ENCODE assay signal across 8 cellular contexts in genomic region chr7:120987683-120988590, GRCh38. TPM values are rescaled to one million over a fixed set of nuclear protein-coding genes. Genes with fewer than 3 reads are reported as not detected.
A peak's percentile ranks its signal among the peaks of the same experiment; 100 is the strongest.
DNase-seq lines count a peak whose midpoint lies in the region; ATAC-seq, FAIRE-seq and TF ChIP-seq lines count a peak whose summit lies in the region.

No MANE protein-coding gene starts in this region.

- H3K36me3 ChIP-seq in GM06990 (ENCODE audit: control insufficient read depth, insufficient read depth, low read length): no peaks in the 10 kb centered on the region
- H3K36me3 ChIP-seq in cardiac muscle cell: no peaks in the 10 kb centered on the region
- no peaks in the 10 kb centered on the region for H3K36me3 ChIP-seq in pancreas
- H3K36me3 ChIP-seq in thyroid gland: no peaks in the 10 kb centered on the region

- no peaks in the 10 kb centered on the region for H3K9me3 Mint-ChIP-seq in activated naive CD8-positive, alpha-beta T cell treated with anti-CD3 and anti-CD28 coated beads, Interleukin-2, amount 10 ng/mL, durations not matched to agents 7 days and 5 days

- WGBS in pancreas, 2 donors: 2 to 4% methylated on average over 12 of the region's 12 CpGs
- 1 to 2% methylated on average over 11 to 12 of the region's 12 CpGs for WGBS in thyroid gland, 2 donors

- H3K27ac ChIP-seq in cardiac muscle cell (peak overlapping the region; percentile 0), pancreas (peak overlapping the region in 2 of 4 donors; percentile 25 to 60), thyroid gland (peak overlapping the region; percentile 26 to 87 (median 74))

- peak; percentile 45 for DNase-seq in GM06990 (ENCODE audit: extremely low read depth, insufficient read length)
- peak; percentile 91 for DNase-seq in NB4 (ENCODE audit: low read depth)
- DNase-seq in SKM-1 treated with dmso at 0.1 percent for 144 hours (lab: John Stamatoyannopoulos, UW; ENCODE audit: unreplicated experiment): peak; percentile 80
- peak; percentile 84 for DNase-seq in activated naive CD8-positive, alpha-beta T cell treated with anti-CD3 and anti-CD28 coated beads, Interleukin-2, amount 10 ng/mL, durations not matched to agents 7 days and 5 days
- peak; percentile 83 to 96 for DNase-seq in cardiac muscle cell (ENCODE audit: low read depth in 1 of 2, low spot score in 1 of 2)
- DNase-seq in pancreas: peak; percentile 70 to 89 (median 84)
- peak; percentile 89 for DNase-seq in thyroid gland

- POLR2A ChIA-PET in activated naive CD8-positive, alpha-beta T cell treated with anti-CD3 and anti-CD28 coated beads, Interleukin-2, amount 10 ng/mL, durations not matched to agents 7 days and 5 days (lab: Charles Lee): interaction anchor here (1.3 kb wide), 1 partner anchor 94 kb away, joined by 4 read pairs; no protein-coding TSS in a partner anchor

- intact Hi-C loops in pancreas (cut with DNase I) (loop anchor here in 2 of 3 donors (2.0 to 10.0 kb wide), 2 partner anchors 95 to 97 kb away; no protein-coding TSS in a partner anchor), thyroid gland (cut with DNase I) (loop anchor here (5.0 kb wide), 2 partner anchors 94 to 119 kb away; no protein-coding TSS in a partner anchor)

- TF ChIP-seq CTCF in GM06990 (IDR thresholded peaks at IDR 0.05; ENCODE audit: insufficient read depth, low read length, poor library complexity, severe bottlenecking) (peak; percentile 98), NB4 (IDR thresholded peaks at IDR 0.05; ENCODE audit: low read depth, low read length) (peak; percentile 97), cardiac muscle cell (IDR thresholded peaks at IDR 0.05; ENCODE audit: low read depth, low read length) (peak; percentile 97), pancreas (IDR thresholded peaks at IDR 0.05) (peak; percentile 73 to 95 (median 93)), thyroid gland (IDR thresholded peaks at IDR 0.05) (peak; percentile 77 to 92 (median 84))

- ATAC-seq in HG02571 (IDR thresholded peaks at IDR 0.05; ENCODE audit: unreplicated experiment): peak; percentile 93
- ATAC-seq in activated naive CD8-positive, alpha-beta T cell treated with anti-CD3 and anti-CD28 coated beads, Interleukin-2, amount 10 ng/mL, durations not matched to agents 7 days and 5 days (ENCODE audit: low read depth): peak; percentile 95
- ATAC-seq in pancreas: peak; percentile 92 to 96 (median 94)

- TF ChIP-seq POLR2A in NB4 (IDR thresholded peaks at IDR 0.05; ENCODE audit: extremely low read depth, insufficient read length) (no peak), thyroid gland (IDR thresholded peaks at IDR 0.05) (no peak)

- peak; percentile 81 for FAIRE-seq in pancreas (lab: Jason Lieb, UNC)

- H3K4me3 ChIP-seq in GM06990 (replicated peaks; ENCODE audit: low read depth, low read length) (peak overlapping the region; percentile 44), NB4 (ENCODE audit: low read depth, low read length) (peak overlapping the region; percentile 39), cardiac muscle cell (peak overlapping the region; percentile 21), pancreas (peak overlapping the region; percentile 8 to 43 (median 22)), thyroid gland (replicated peaks in 1 of 3) (peak overlapping the region; percentile 3 to 26 (median 22))

- H3K27me3 ChIP-seq in GM06990 (replicated peaks; ENCODE audit: control insufficient read depth, insufficient read depth, low read length): peaks cover 4% of the 10 kb centered on the region
- H3K27me3 ChIP-seq in cardiac muscle cell: no peaks in the 10 kb centered on the region
- H3K27me3 ChIP-seq in pancreas: peaks cover 0 to 21% (median 5%) of the 10 kb centered on the region in 4 donors
- H3K27me3 ChIP-seq in thyroid gland: no peaks in the 10 kb centered on the region

- no peak overlapping the region for H3K27ac Mint-ChIP-seq in activated naive CD8-positive, alpha-beta T cell treated with anti-CD3 and anti-CD28 coated beads, Interleukin-2, amount 10 ng/mL, durations not matched to agents 7 days and 5 days

- H3K9me3 ChIP-seq in cardiac muscle cell (ENCODE audit: low read depth): no peaks in the 10 kb centered on the region
- no peaks in the 10 kb centered on the region for H3K9me3 ChIP-seq in pancreas
- no peaks in the 10 kb centered on the region for H3K9me3 ChIP-seq in thyroid gland

- H3K36me3 Mint-ChIP-seq in activated naive CD8-positive, alpha-beta T cell treated with anti-CD3 and anti-CD28 coated beads, Interleukin-2, amount 10 ng/mL, durations not matched to agents 7 days and 5 days: no peaks in the 10 kb centered on the region

- peak overlapping the region; percentile 81 for H3K4me3 Mint-ChIP-seq in activated naive CD8-positive, alpha-beta T cell treated with anti-CD3 and anti-CD28 coated beads, Interleukin-2, amount 10 ng/mL, durations not matched to agents 7 days and 5 days

- peaks cover 13% of the 10 kb centered on the region for H3K4me1 Mint-ChIP-seq in activated naive CD8-positive, alpha-beta T cell treated with anti-CD3 and anti-CD28 coated beads, Interleukin-2, amount 10 ng/mL, durations not matched to agents 7 days and 5 days

- peaks cover 38% of the 10 kb centered on the region for H3K27me3 Mint-ChIP-seq in activated naive CD8-positive, alpha-beta T cell treated with anti-CD3 and anti-CD28 coated beads, Interleukin-2, amount 10 ng/mL, durations not matched to agents 7 days and 5 days

- H3K4me1 ChIP-seq in cardiac muscle cell (ENCODE audit: low read depth) (peaks cover 9% of the 10 kb centered on the region), pancreas (peaks cover 0 to 3% (median 0%) of the 10 kb centered on the region in 3 donors), thyroid gland (peaks cover 0 to 4% of the 10 kb centered on the region in 2 donors)

RNA-seq across cellular contexts. Expression of gene CPED1, which starts 0.6 kb away (rescaled TPM):
- total RNA-seq in activated naive CD8-positive, alpha-beta T cell treated with anti-CD3 and anti-CD28 coated beads, Interleukin-2, amount 10 ng/mL, durations not matched to agents 7 days and 5 days: not detected
- total RNA-seq in cardiac muscle cell (0.95 and 3.2 TPM in 2 replicates), pancreas (1 to 10 TPM; 1.3 to 6.1 (median 1.9) TPM), thyroid gland (10 to 100 TPM in 2 of 4 donors, 1 to 10 TPM in 2; 7.4 to 19.6 (median 11.4) TPM)
- polyA plus RNA-seq in cardiac muscle cell (0.67 and 1.1 TPM in 2 replicates), pancreas (under 1 TPM; 0.57 to 0.61 TPM)

RNA-seq across cellular contexts. Expression of gene ING3, which starts 37.4 kb away (rescaled TPM):
- 10 to 100 TPM; 20.4 to 23.3 TPM for total RNA-seq in activated naive CD8-positive, alpha-beta T cell treated with anti-CD3 and anti-CD28 coated beads, Interleukin-2, amount 10 ng/mL, durations not matched to agents 7 days and 5 days
- total RNA-seq in cardiac muscle cell (10.7 and 15.5 TPM in 2 replicates), pancreas (10 to 100 TPM in 1 of 6 donors, 1 to 10 TPM in 5; 6.2 to 10.1 (median 7.6) TPM), thyroid gland (10 to 100 TPM; 23.7 to 40.8 (median 37.1) TPM)
- polyA plus RNA-seq in cardiac muscle cell (12.2 and 18.4 TPM in 2 replicates), pancreas (10 to 100 TPM in 1 of 2 donors, 1 to 10 TPM in 1; 6.3 to 10.8 TPM)
